Comparison of ENCODE assay signal across 22 cellular contexts in the genomic region with DNA sequence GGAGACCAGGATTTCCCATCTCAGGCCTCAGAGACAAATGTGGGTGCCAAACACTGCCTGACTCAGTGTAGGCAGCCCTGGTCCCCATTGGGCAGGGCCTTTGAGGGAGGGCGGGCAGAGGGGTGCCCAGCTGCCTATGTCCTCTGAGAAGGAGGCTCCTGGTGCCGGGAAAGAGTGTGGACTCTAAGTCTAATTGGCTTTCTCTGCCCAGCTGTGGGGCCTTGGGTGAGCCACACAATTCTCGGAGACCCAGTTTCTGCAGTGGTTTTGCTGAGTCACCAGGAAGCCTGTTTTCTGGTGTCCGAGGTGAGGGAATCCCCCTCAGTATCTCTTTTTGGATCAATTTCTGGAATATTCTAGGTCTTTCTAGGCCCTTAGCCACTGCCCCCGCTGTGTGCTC.
A peak's percentile ranks its signal among the peaks of the same experiment; 100 is the strongest.
DNase-seq lines count a peak whose midpoint lies in the region; ATAC-seq and TF ChIP-seq lines count a peak whose summit lies in the region.
"Had no signal": no experiment of that assay in that cellular context is flagged by ENCODE, and none has a peak within 500 bp of the region (broad histone marks: within the 10 kb centered on the region; RNA-seq: fewer than 3 reads in every experiment).

No MANE protein-coding gene starts in this region.

- ATAC-seq in GM18519 (IDR thresholded peaks at IDR 0.05; ENCODE audit: low FRiP score, unreplicated experiment) = no peak
- no peak for ATAC-seq in HG03280 (IDR thresholded peaks at IDR 0.05; ENCODE audit: unreplicated experiment)
- ATAC-seq: left colon; naive thymus-derived CD4-positive, alpha-beta T cell; sciatic nerve had no signal

- no peak for TF ChIP-seq CTCF in AG04449 (IDR thresholded peaks at IDR 0.05; ENCODE audit: insufficient read depth, low read length, missing control alignments)

- DNase-seq in AG04449 (ENCODE audit: low read depth, low spot score) (peak; percentile 4), HCEC 1CT (peak; percentile 15), amniotic epithelial cell (ENCODE audit: low read depth) (peak; percentile 54), glomerular visceral epithelial cell (ENCODE audit: extremely low spot score) (peak; percentile 54), NCI-H2107 treated with DMSO at 0.1 percent for 48 hours (lab: John Stamatoyannopoulos, UW; ENCODE audit: unreplicated experiment) (no peak)
- DNase-seq in activated CD4-positive, CD25-positive, alpha-beta regulatory T cell treated with anti-CD3 and anti-CD28 coated beads, Interleukin-2, amount 50 U/mL, for 72 hours = no peak
- DNase-seq: activated CD4-positive, alpha-beta T cell treated with anti-CD3 and anti-CD28 coated beads, Interleukin-2, amount 50 U/mL, for 1 hour; activated naive CD8-positive, alpha-beta T cell treated with anti-CD3 and anti-CD28 coated beads for 36 hours; CD4-positive, CD25-positive, alpha-beta regulatory T cell; colonic mucosa; esophagus squamous epithelium; left colon; mesendoderm; naive thymus-derived CD4-positive, alpha-beta T cell; NCI-H1417; NCI-H2107; NCI-H510A treated with DMSO at 0.1 percent for 48 hours; ovary; stimulated activated CD4-positive, alpha-beta T cell treated with anti-CD3 and anti-CD28 coated beads, Interleukin-15, amount 100 ng/mL, for 24 hours had no signal

- CTCF ChIA-PET in AG04449 (lab: Yijun Ruan, JAX) = interaction anchor here (1.1 to 1.5 kb wide), 3 partner anchors 58 to 189 kb away, joined by 3 to 7 read pairs (median 4); no protein-coding TSS in a partner anchor

- H3K4me3 ChIP-seq in AG04449 (ENCODE audit: low read depth, low read length) = no peak overlapping the region
- H3K4me3 ChIP-seq: colonic mucosa, esophagus squamous epithelium, ovary had no signal

- POLR2A ChIA-PET in AG04449 (lab: Yijun Ruan, JAX) = no interaction called here

Comparison
In these comparisons a context has a peak if more than half of its experiments do, and no peak if none do; other contexts are left out.
1. DNase-seq: peak in AG04449 (single experiment), HCEC 1CT (single experiment), amniotic epithelial cell (single experiment) and glomerular visceral epithelial cell (single experiment); none in NCI-H2107 treated with DMSO at 0.1 percent for 48 hours (single experiment) and activated CD4-positive, CD25-positive, alpha-beta regulatory T cell treated with anti-CD3 and anti-CD28 coated beads, Interleukin-2, amount 50 U/mL, for 72 hours (single experiment).